21 cellular contexts compared by ENCODE assay signal in the genomic region with DNA sequence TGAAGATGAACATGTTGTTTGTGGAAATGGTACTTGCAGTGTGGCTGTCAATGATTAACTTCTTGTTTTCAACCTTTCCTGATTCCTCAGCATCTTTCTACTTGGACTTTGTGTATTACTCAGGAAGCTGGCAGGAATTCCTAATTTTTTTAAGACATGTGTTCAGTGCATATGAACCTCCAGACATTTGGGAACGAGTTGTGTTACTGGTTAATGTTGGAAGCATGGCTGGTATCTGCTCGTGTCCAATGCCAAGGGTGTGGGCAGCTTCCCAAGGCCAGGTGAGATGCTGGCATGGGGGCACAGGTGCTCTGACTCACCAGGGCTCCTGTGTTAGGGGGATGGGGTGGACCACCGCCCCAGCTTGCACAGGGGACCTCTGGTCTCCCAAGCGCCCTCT.
DNase-seq lines count a peak whose midpoint lies in the region; ATAC-seq, FAIRE-seq and TF ChIP-seq lines count a peak whose summit lies in the region.
"Had no signal": no experiment of that assay in that cellular context is flagged by ENCODE, and none has a peak within 500 bp of the region (broad histone marks: within the 10 kb centered on the region; RNA-seq: fewer than 3 reads in every experiment).

No MANE protein-coding gene starts in this region.

- FAIRE-seq in kidney (lab: Jason Lieb, UNC) = no peak
- FAIRE-seq: D721Med, GM12878, HTR-8/SVneo had no signal

- TF ChIP-seq CTCF in natural killer cell (IDR thresholded peaks at IDR 0.05) = no peak
- no peak for TF ChIP-seq CTCF in kidney (IDR thresholded peaks at IDR 0.05; ENCODE audit: borderline replicate concordance, extremely low read depth, insufficient read depth)
- no peak for TF ChIP-seq CTCF in nephron (IDR thresholded peaks at IDR 0.05; ENCODE audit: unreplicated experiment in 3 of 3)

- H3K27ac ChIP-seq in kidney (ENCODE audit: low read depth in 2 of 2, low read length in 2 of 2) = peak overlapping the region; percentile 8 to 54

- DNase-seq in natural killer cell treated with Interleukin-12 subunit alpha and Interleukin-12 subunit beta and Interleukin-15 and Interleukin-18, amount 100 ng/mL, for 72 hours (ENCODE audit: low spot score) = peak; percentile 48
- DNase-seq in natural killer cell (no peak), kidney (no peak), cortex of kidney (lab: John Stamatoyannopoulos, UW) (no peak), Kasumi-1 (lab: John Stamatoyannopoulos, UW) (no peak)
- no peak for DNase-seq in stimulated activated CD4-positive, alpha-beta T cell treated with anti-CD3 and anti-CD28 coated beads, Interleukin-1b, Interleukin-23, amount 100 ng/mL, for 48 hours
- DNase-seq in activated CD4-positive, alpha-beta memory T cell treated with anti-CD3 and anti-CD28 coated beads, Interleukin-2, amount 10 ng/mL, durations not matched to agents 7 days and 5 days = no peak
- DNase-seq: 8988T, DMS79, MG63, NCI-H1417 treated with DMSO at 0.1 percent for 48 hours, NCI-H187 treated with DMSO at 0.1 percent for 48 hours, NCI-H2227 treated with DMSO at 0.1 percent for 48 hours, NCI-H510A, SIG-M5 had no signal

- no peak overlapping the region for H3K4me3 Mint-ChIP-seq in natural killer cell treated with Interleukin-12 subunit alpha and Interleukin-12 subunit beta and Interleukin-15 and Interleukin-18, amount 100 ng/mL, for 72 hours
- H3K4me3 Mint-ChIP-seq in natural killer cell (no peak overlapping the region), nephron (no peak overlapping the region)
- no peak overlapping the region for H3K4me3 Mint-ChIP-seq in activated CD4-positive, alpha-beta memory T cell treated with anti-CD3 and anti-CD28 coated beads, Interleukin-2, amount 10 ng/mL, durations not matched to agents 7 days and 5 days

- no peak overlapping the region for H3K9ac ChIP-seq in kidney (ENCODE audit: low read length in 2 of 2)

- CTCF ChIA-PET in activated CD4-positive, alpha-beta memory T cell treated with anti-CD3 and anti-CD28 coated beads, Interleukin-2, amount 10 ng/mL, durations not matched to agents 7 days and 5 days (lab: Charles Lee) = no interaction called here

- no peaks in the 10 kb centered on the region for H3K9me3 ChIP-seq in kidney (ENCODE audit: control insufficient read depth in 1 of 2, low read length in 2 of 2)

- intact Hi-C loops in natural killer cell (cut with micrococcal nuclease) = no loop called here
- intact Hi-C loops in kidney (cut with DNase I) = no loop called here

- no peak overlapping the region for H3K27ac Mint-ChIP-seq in natural killer cell treated with Interleukin-12 subunit alpha and Interleukin-12 subunit beta and Interleukin-15 and Interleukin-18, amount 100 ng/mL, for 72 hours
- H3K27ac Mint-ChIP-seq in natural killer cell (no peak overlapping the region), nephron (peak overlapping the region in 2 of 3 experiments; percentile 29 to 59)
- no peak overlapping the region for H3K27ac Mint-ChIP-seq in activated CD4-positive, alpha-beta memory T cell treated with anti-CD3 and anti-CD28 coated beads, Interleukin-2, amount 10 ng/mL, durations not matched to agents 7 days and 5 days

- H3K36me3 Mint-ChIP-seq in natural killer cell treated with Interleukin-12 subunit alpha and Interleukin-12 subunit beta and Interleukin-15 and Interleukin-18, amount 100 ng/mL, for 72 hours = no peaks in the 10 kb centered on the region
- H3K36me3 Mint-ChIP-seq in natural killer cell = no peaks in the 10 kb centered on the region
- H3K36me3 Mint-ChIP-seq in nephron (ENCODE audit: low read depth) = peaks cover 32% of the 10 kb centered on the region
- no peaks in the 10 kb centered on the region for H3K36me3 Mint-ChIP-seq in activated CD4-positive, alpha-beta memory T cell treated with anti-CD3 and anti-CD28 coated beads, Interleukin-2, amount 10 ng/mL, durations not matched to agents 7 days and 5 days (ENCODE audit: low read depth)

- no peak for ATAC-seq in natural killer cell treated with Interleukin-12 subunit alpha and Interleukin-12 subunit beta and Interleukin-15 and Interleukin-18, amount 100 ng/mL, for 72 hours
- ATAC-seq in natural killer cell = no peak
- ATAC-seq: Panc1, SK-N-SH treated with all-trans-retinoic acid at 6 μM for 48 hours had no signal

- H3K4me1 ChIP-seq in kidney (ENCODE audit: control insufficient read depth in 1 of 2, insufficient read depth in 1 of 2, low read depth in 1 of 2, low read length in 2 of 2) = peaks cover 25 to 43% of the 10 kb centered on the region in 2 donors

- peaks cover 2 to 10% of the 10 kb centered on the region in 2 donors for H3K36me3 ChIP-seq in kidney (ENCODE audit: control insufficient read depth in 1 of 2, insufficient read depth in 2 of 2, low read length in 2 of 2)
- H3K36me3 ChIP-seq: MG63 had no signal

- no peaks in the 10 kb centered on the region for H3K4me1 Mint-ChIP-seq in natural killer cell treated with Interleukin-12 subunit alpha and Interleukin-12 subunit beta and Interleukin-15 and Interleukin-18, amount 100 ng/mL, for 72 hours (ENCODE audit: low read depth in 2 of 2)
- H3K4me1 Mint-ChIP-seq in natural killer cell (no peaks in the 10 kb centered on the region), nephron (no peaks in the 10 kb centered on the region)
- H3K4me1 Mint-ChIP-seq in activated CD4-positive, alpha-beta memory T cell treated with anti-CD3 and anti-CD28 coated beads, Interleukin-2, amount 10 ng/mL, durations not matched to agents 7 days and 5 days = no peaks in the 10 kb centered on the region

- peaks cover 0 to 6% of the 10 kb centered on the region in 2 donors for H3K27me3 Mint-ChIP-seq in natural killer cell treated with Interleukin-12 subunit alpha and Interleukin-12 subunit beta and Interleukin-15 and Interleukin-18, amount 100 ng/mL, for 72 hours
- no peaks in the 10 kb centered on the region for H3K27me3 Mint-ChIP-seq in natural killer cell (ENCODE audit: low read depth in 2 of 2)
- H3K27me3 Mint-ChIP-seq in nephron (ENCODE audit: low read depth) = peaks cover 46% of the 10 kb centered on the region
- peaks cover 1% of the 10 kb centered on the region for H3K27me3 Mint-ChIP-seq in activated CD4-positive, alpha-beta memory T cell treated with anti-CD3 and anti-CD28 coated beads, Interleukin-2, amount 10 ng/mL, durations not matched to agents 7 days and 5 days

- no peak overlapping the region for H3K4me3 ChIP-seq in kidney (ENCODE audit: low read length in 2 of 2)
- H3K4me3 ChIP-seq: GM12878, MG63 had no signal

- peaks cover 3% of the 10 kb centered on the region for H3K9me3 Mint-ChIP-seq in natural killer cell treated with Interleukin-12 subunit alpha and Interleukin-12 subunit beta and Interleukin-15 and Interleukin-18, amount 100 ng/mL, for 72 hours
- no peaks in the 10 kb centered on the region for H3K9me3 Mint-ChIP-seq in natural killer cell
- H3K9me3 Mint-ChIP-seq in nephron = peaks cover 4% of the 10 kb centered on the region
- H3K9me3 Mint-ChIP-seq in activated CD4-positive, alpha-beta memory T cell treated with anti-CD3 and anti-CD28 coated beads, Interleukin-2, amount 10 ng/mL, durations not matched to agents 7 days and 5 days = peaks cover 5% of the 10 kb centered on the region

- POLR2A ChIA-PET in activated CD4-positive, alpha-beta memory T cell treated with anti-CD3 and anti-CD28 coated beads, Interleukin-2, amount 10 ng/mL, durations not matched to agents 7 days and 5 days (lab: Charles Lee) = no interaction called here

Comparison
In these comparisons a context has a peak if more than half of its experiments do, and no peak if none do; other contexts are left out.
1. H3K27ac Mint-ChIP-seq: peak in nephron (2 of 3); none in natural killer cell treated with Interleukin-12 subunit alpha and Interleukin-12 subunit beta and Interleukin-15 and Interleukin-18, amount 100 ng/mL, for 72 hours (0 of 2), natural killer cell (0 of 2) and activated CD4-positive, alpha-beta memory T cell treated with anti-CD3 and anti-CD28 coated beads, Interleukin-2, amount 10 ng/mL, durations not matched to agents 7 days and 5 days (single experiment).